ENCODE assay signal across 22 cellular contexts in genomic region chr7:73945022-73945421, GRCh38.
"Had no signal": no experiment of that assay in that cellular context is flagged by ENCODE, and none has a peak within 500 bp of the region (broad histone marks: within the 10 kb centered on the region; RNA-seq: fewer than 3 reads in every experiment).

No MANE protein-coding gene starts in this region.

- H3K4me2 ChIP-seq: hepatocyte had no signal

- H2AFZ ChIP-seq: hepatocyte had no signal

- FAIRE-seq: endothelial cell of umbilical vein, frontal cortex, islet of Langerhans, keratinocyte had no signal

- H3K36me3 ChIP-seq: esophagus muscularis mucosa, gastroesophageal sphincter, heart left ventricle, left lung, lower lobe of right lung had no signal

- H3K27me3 ChIP-seq: dorsolateral prefrontal cortex, esophagus muscularis mucosa, gastroesophageal sphincter, heart left ventricle, hepatocyte, left lung had no signal

- DNase-seq: dermis blood vessel endothelial cell; dorsolateral prefrontal cortex; effector CD4-positive, alpha-beta T cell; effector memory CD4-positive, alpha-beta T cell; foreskin keratinocyte; heart left ventricle; left cardiac atrium; left lung; left ventricle myocardium superior; lower lobe of right lung; mesenchymal stem cell; mucosa of descending colon; naive B cell; naive thymus-derived CD8-positive, alpha-beta T cell had no signal

- ATAC-seq: foreskin keratinocyte; gastroesophageal sphincter; heart left ventricle; left cardiac atrium; left lung; left ventricle myocardium superior; lower lobe of right lung; mucosa of descending colon; naive thymus-derived CD8-positive, alpha-beta T cell had no signal

- H3K79me2 ChIP-seq: hepatocyte had no signal

- H3K4me3 ChIP-seq: coronary artery, dorsolateral prefrontal cortex, esophagus muscularis mucosa, gastroesophageal sphincter, heart left ventricle, hepatocyte, left lung, lower lobe of right lung, mucosa of descending colon had no signal

- H3K27ac ChIP-seq: coronary artery, dorsolateral prefrontal cortex, esophagus muscularis mucosa, foreskin keratinocyte, gastroesophageal sphincter, heart left ventricle, hepatocyte, left lung, lower lobe of right lung had no signal

- H3K4me1 ChIP-seq: foreskin keratinocyte, heart left ventricle, left lung, lower lobe of right lung had no signal
